ENCODE assay signal across 19 cellular contexts in genomic region chr16:80058236-80058635, GRCh38.
DNase-seq lines count a peak whose midpoint lies in the region; ATAC-seq, FAIRE-seq and TF ChIP-seq lines count a peak whose summit lies in the region.
"Had no signal": no experiment of that assay in that cellular context is flagged by ENCODE, and none has a peak within 500 bp of the region (broad histone marks: within the 10 kb centered on the region; RNA-seq: fewer than 3 reads in every experiment).

No MANE protein-coding gene starts in this region.

- peaks cover 2% of the 10 kb centered on the region for H3K27me3 Mint-ChIP-seq in GM23338 (ENCODE audit: insufficient read depth, low read depth, poor library complexity)
- no peaks in the 10 kb centered on the region for H3K27me3 Mint-ChIP-seq in activated CD8-positive, alpha-beta T cell treated with anti-CD3 and anti-CD28 coated beads for 36 hours
- H3K27me3 Mint-ChIP-seq: activated CD4-positive, alpha-beta memory T cell treated with anti-CD3 and anti-CD28 coated beads for 36 hours had no signal

- TF ChIP-seq CTCF in GM23338 (conservative IDR thresholded peaks at IDR 0.05; ENCODE audit: low read depth in 2 of 2) (no peak), keratinocyte (optimal IDR thresholded peaks at IDR 0.05 in 1 of 3, IDR thresholded peaks at IDR 0.05 in 1 of 3, conservative IDR thresholded peaks at IDR 0.05 in 1 of 3; ENCODE audit: extremely low read depth in 1 of 3, insufficient read depth in 2 of 3, low read length in 3 of 3) (no peak)
- TF ChIP-seq CTCF in activated CD8-positive, alpha-beta T cell treated with anti-CD3 and anti-CD28 coated beads for 36 hours (IDR thresholded peaks at IDR 0.05), result no peak

- FAIRE-seq in keratinocyte (lab: Jason Lieb, UNC), result peak; percentile 81
- FAIRE-seq: TTC549 had no signal

- WGBS in esophagus, 2 donors, result 23 to 50% methylated on average over 10 of the region's 10 CpGs

- peak overlapping the region; percentile 76; the same call in 1 of the 2 replicates for H2AFZ ChIP-seq in GM23338
- H2AFZ ChIP-seq in keratinocyte (ENCODE audit: control insufficient read depth, low read length), result peak overlapping the region; percentile 99

- no peak overlapping the region for H3K27ac ChIP-seq in GM23338 (ENCODE audit: low read depth)
- peak overlapping the region; percentile 21 to 59 for H3K27ac ChIP-seq in esophagus (ENCODE audit: low read depth in 2 of 2, low read length in 1 of 2)
- no peak overlapping the region for H3K27ac ChIP-seq in keratinocyte (ENCODE audit: control insufficient read depth, insufficient read depth, low read length)
- peak overlapping the region in 13 of 21 experiments; percentile 1 to 77 (median 46) for H3K27ac ChIP-seq in skin epidermis
- H3K27ac ChIP-seq in effector memory CD4-positive, alpha-beta T cell (ENCODE audit: insufficient read depth, low read length, poor library complexity, severe bottlenecking), result no peak overlapping the region
- H3K27ac ChIP-seq: dorsolateral prefrontal cortex, right lobe of liver had no signal

- no peak for ATAC-seq in GM23338
- no peak for ATAC-seq in activated CD8-positive, alpha-beta T cell treated with anti-CD3 and anti-CD28 coated beads for 36 hours
- ATAC-seq: SK-N-SH treated with all-trans-retinoic acid at 6 μM for 48 hours; stimulated activated naive B cell treated with anti-CD40 and anti-IgM and Interleukin-4, amounts not matched to agents 10 μg/mL and 1 μg/mL and 100 μg/mL, for 72 hours had no signal

- no peak overlapping the region for H3K4me3 Mint-ChIP-seq in GM23338
- H3K4me3 Mint-ChIP-seq in activated CD8-positive, alpha-beta T cell treated with anti-CD3 and anti-CD28 coated beads for 36 hours, result no peak overlapping the region
- H3K4me3 Mint-ChIP-seq: activated CD4-positive, alpha-beta memory T cell treated with anti-CD3 and anti-CD28 coated beads for 36 hours; activated T-helper 1 cell treated with anti-CD3 and anti-CD28 coated beads, Interleukin-12 subunit alpha, Interleukin-12 subunit beta, Interleukin-2, Interleukin-4 antibody, amounts not matched to agents 30 ng/mL and 10 ng/mL and 1 ng/mL, durations not matched to agents 14 hours and 24 hours and 36 hours; nephron progenitor cell; stimulated activated naive B cell treated with anti-CD40 and anti-IgM and Interleukin-4, amounts not matched to agents 10 μg/mL and 1 μg/mL and 100 μg/mL, for 72 hours had no signal

- no peaks in the 10 kb centered on the region for H3K9me1 ChIP-seq in keratinocyte (ENCODE audit: control insufficient read depth, extremely low read depth, insufficient read depth, low read length)

- H3K27me3 ChIP-seq in GM23338 (ENCODE audit: insufficient read depth) (no peaks in the 10 kb centered on the region), esophagus (ENCODE audit: control insufficient read depth in 1 of 2, insufficient read depth in 2 of 2, low read length in 2 of 2) (no peaks in the 10 kb centered on the region), keratinocyte (ENCODE audit: control insufficient read depth, extremely low read depth, insufficient read depth, low read length) (no peaks in the 10 kb centered on the region)
- H3K27me3 ChIP-seq in effector memory CD4-positive, alpha-beta T cell (replicated peaks; ENCODE audit: control insufficient read depth, insufficient read depth, low read length, poor library complexity, severe bottlenecking), result no peaks in the 10 kb centered on the region
- H3K27me3 ChIP-seq: right lobe of liver had no signal

- H4K20me1 ChIP-seq in GM23338 (replicated peaks; ENCODE audit: insufficient read depth) (no peaks in the 10 kb centered on the region), keratinocyte (ENCODE audit: control insufficient read depth, extremely low read depth, insufficient read depth, low read length) (no peaks in the 10 kb centered on the region)

- no peaks in the 10 kb centered on the region for H3K4me1 ChIP-seq in GM23338 (ENCODE audit: insufficient read depth)
- H3K4me1 ChIP-seq in esophagus (ENCODE audit: control insufficient read depth in 2 of 2, insufficient read depth in 2 of 2, low read length in 1 of 2), result peaks cover 3 to 5% of the 10 kb centered on the region in 2 donors
- H3K4me1 ChIP-seq in keratinocyte (ENCODE audit: control insufficient read depth, extremely low read depth, insufficient read depth, low read length), result peaks cover 13% of the 10 kb centered on the region
- no peaks in the 10 kb centered on the region for H3K4me1 ChIP-seq in effector memory CD4-positive, alpha-beta T cell (ENCODE audit: control insufficient read depth, insufficient read depth, low read length, poor library complexity, severe bottlenecking)

- POLR2A ChIA-PET in activated CD8-positive, alpha-beta T cell treated with anti-CD3 and anti-CD28 coated beads for 36 hours (lab: Charles Lee), result no interaction called here

- H3K9ac ChIP-seq in keratinocyte (ENCODE audit: control insufficient read depth, extremely low read depth, insufficient read depth, low read length), result no peak overlapping the region

- no peaks in the 10 kb centered on the region for H3K36me3 Mint-ChIP-seq in GM23338 (ENCODE audit: low read depth)
- H3K36me3 Mint-ChIP-seq in activated CD8-positive, alpha-beta T cell treated with anti-CD3 and anti-CD28 coated beads for 36 hours (ENCODE audit: low read depth), result no peaks in the 10 kb centered on the region
- H3K36me3 Mint-ChIP-seq: activated CD4-positive, alpha-beta memory T cell treated with anti-CD3 and anti-CD28 coated beads for 36 hours; stimulated activated naive B cell treated with anti-CD40 and anti-IgM and Interleukin-4, amounts not matched to agents 10 μg/mL and 1 μg/mL and 100 μg/mL, for 72 hours had no signal

- no peaks in the 10 kb centered on the region for H3K9me2 ChIP-seq in GM23338 (ENCODE audit: insufficient read depth)

- H3K36me3 ChIP-seq in GM23338 (ENCODE audit: insufficient read depth) (no peaks in the 10 kb centered on the region), esophagus (ENCODE audit: control insufficient read depth in 2 of 2, insufficient read depth in 2 of 2, low read length in 1 of 2) (no peaks in the 10 kb centered on the region), keratinocyte (ENCODE audit: control insufficient read depth in 2 of 2, extremely low read depth in 1 of 2, insufficient read depth in 2 of 2, low read length in 2 of 2) (no peaks in the 10 kb centered on the region)
- H3K36me3 ChIP-seq in effector memory CD4-positive, alpha-beta T cell (ENCODE audit: control insufficient read depth, insufficient read depth, low read length), result no peaks in the 10 kb centered on the region
- H3K36me3 ChIP-seq: right lobe of liver had no signal

- DNase-seq in GM23338 (ENCODE audit: low spot score) (no peak), keratinocyte (ENCODE audit: low read depth, low spot score) (no peak), DMS153 (lab: John Stamatoyannopoulos, UW) (no peak)
- no peak for DNase-seq in effector memory CD4-positive, alpha-beta T cell
- DNase-seq in activated CD8-positive, alpha-beta T cell treated with anti-CD3 and anti-CD28 coated beads for 36 hours, result no peak
- DNase-seq in activated CD4-positive, alpha-beta T cell treated with anti-CD3 and anti-CD28 coated beads, Interleukin-2, amount 50 U/mL, for 4 hours, result no peak
- DNase-seq: activated CD4-positive, alpha-beta memory T cell treated with anti-CD3 and anti-CD28 coated beads for 36 hours; foreskin fibroblast; GOT3; NCI-H2227 treated with DMSO at 0.1 percent for 48 hours; nephron progenitor cell; stimulated activated naive B cell treated with anti-CD40 and anti-IgM and Interleukin-4, amounts not matched to agents 10 μg/mL and 1 μg/mL and 100 μg/mL, for 72 hours had no signal

- H3K4me2 ChIP-seq in GM23338 (no peak overlapping the region), keratinocyte (ENCODE audit: control insufficient read depth, extremely low read depth, insufficient read depth, low read depth, low read length) (peak overlapping the region; percentile 76)

- H3F3A ChIP-seq in GM23338 (replicated peaks; ENCODE audit: low read depth), result no peaks in the 10 kb centered on the region

- H3K4me3 ChIP-seq in GM23338 (no peak overlapping the region), esophagus (ENCODE audit: low read depth in 1 of 2, low read length in 2 of 2) (no peak overlapping the region), keratinocyte (ENCODE audit: control insufficient read depth in 2 of 3, extremely low read depth in 1 of 3, insufficient read depth in 2 of 3, low read depth in 1 of 3, low read length in 3 of 3) (peak overlapping the region in 1 of 3 experiments; percentile 27), skin epidermis (no peak overlapping the region)
- H3K4me3 ChIP-seq in effector memory CD4-positive, alpha-beta T cell (ENCODE audit: insufficient read depth, low read depth, low read length, poor library complexity, severe bottlenecking), result no peak overlapping the region
- H3K4me3 ChIP-seq: right lobe of liver had no signal

- no peak overlapping the region for H3K27ac Mint-ChIP-seq in GM23338
- no peak overlapping the region for H3K27ac Mint-ChIP-seq in activated CD8-positive, alpha-beta T cell treated with anti-CD3 and anti-CD28 coated beads for 36 hours
- H3K27ac Mint-ChIP-seq: activated CD4-positive, alpha-beta memory T cell treated with anti-CD3 and anti-CD28 coated beads for 36 hours; activated T-helper 1 cell treated with anti-CD3 and anti-CD28 coated beads, Interleukin-12 subunit alpha, Interleukin-12 subunit beta, Interleukin-2, Interleukin-4 antibody, amounts not matched to agents 30 ng/mL and 10 ng/mL and 1 ng/mL, durations not matched to agents 14 hours and 24 hours and 36 hours; stimulated activated naive B cell treated with anti-CD40 and anti-IgM and Interleukin-4, amounts not matched to agents 10 μg/mL and 1 μg/mL and 100 μg/mL, for 72 hours had no signal

- H3K79me2 ChIP-seq in GM23338 (replicated peaks; ENCODE audit: insufficient read depth) (no peaks in the 10 kb centered on the region), keratinocyte (ENCODE audit: control insufficient read depth, insufficient read depth, low read length) (no peaks in the 10 kb centered on the region)

- intact Hi-C loops in activated CD8-positive, alpha-beta T cell treated with anti-CD3 and anti-CD28 coated beads for 36 hours (cut with micrococcal nuclease), result no loop called here

- dilution Hi-C loops in keratinocyte (cut with MboI; ENCODE audit: extremely low pct_ligation_motif_present, low sequenced_read_pairs), result no loop called here

- CTCF ChIA-PET in activated CD8-positive, alpha-beta T cell treated with anti-CD3 and anti-CD28 coated beads for 36 hours (lab: Charles Lee), result no interaction called here

- H3K4me1 Mint-ChIP-seq in GM23338, result peaks cover 4% of the 10 kb centered on the region; the same call in 1 of the 3 replicates
- no peaks in the 10 kb centered on the region for H3K4me1 Mint-ChIP-seq in activated CD8-positive, alpha-beta T cell treated with anti-CD3 and anti-CD28 coated beads for 36 hours (ENCODE audit: low read depth)
- H3K4me1 Mint-ChIP-seq: stimulated activated naive B cell treated with anti-CD40 and anti-IgM and Interleukin-4, amounts not matched to agents 10 μg/mL and 1 μg/mL and 100 μg/mL, for 72 hours had no signal

- H3K9me3 ChIP-seq in esophagus (ENCODE audit: control insufficient read depth in 2 of 2, insufficient read depth in 1 of 2, low read depth in 1 of 2, low read length in 1 of 2) (no peaks in the 10 kb centered on the region), keratinocyte (ENCODE audit: control insufficient read depth, low read depth, low read length) (no peaks in the 10 kb centered on the region)
- H3K9me3 ChIP-seq in effector memory CD4-positive, alpha-beta T cell (ENCODE audit: control insufficient read depth, low read length), result no peaks in the 10 kb centered on the region
- H3K9me3 ChIP-seq: right lobe of liver had no signal

- H3K9me3 Mint-ChIP-seq in GM23338, result no peaks in the 10 kb centered on the region
- H3K9me3 Mint-ChIP-seq in activated CD8-positive, alpha-beta T cell treated with anti-CD3 and anti-CD28 coated beads for 36 hours, result no peaks in the 10 kb centered on the region
- H3K9me3 Mint-ChIP-seq: activated CD4-positive, alpha-beta memory T cell treated with anti-CD3 and anti-CD28 coated beads for 36 hours; activated T-helper 1 cell treated with anti-CD3 and anti-CD28 coated beads, Interleukin-12 subunit alpha, Interleukin-12 subunit beta, Interleukin-2, Interleukin-4 antibody, amounts not matched to agents 30 ng/mL and 10 ng/mL and 1 ng/mL, durations not matched to agents 14 hours and 24 hours and 36 hours; nephron progenitor cell; stimulated activated naive B cell treated with anti-CD40 and anti-IgM and Interleukin-4, amounts not matched to agents 10 μg/mL and 1 μg/mL and 100 μg/mL, for 72 hours had no signal

Comparison
In these comparisons a context has a peak if more than half of its experiments do, and no peak if none do; other contexts are left out.
1. H3K27ac ChIP-seq: peak in esophagus (2 of 2) and skin epidermis (13 of 21); none in GM23338 (single experiment), keratinocyte (single experiment) and effector memory CD4-positive, alpha-beta T cell (single experiment).